In genomic region chr11:61345954-61346814, GRCh38 we compare ENCODE assay signal across 13 cellular contexts. TPM values are rescaled to one million over a fixed set of nuclear protein-coding genes. Genes with fewer than 3 reads are reported as not detected.
A peak's percentile ranks its signal among the peaks of the same experiment; 100 is the strongest.
DNase-seq lines count a peak whose midpoint lies in the region; FAIRE-seq and TF ChIP-seq lines count a peak whose summit lies in the region.
"Had no signal": no experiment of that assay in that cellular context is flagged by ENCODE, and none has a peak within 500 bp of the region (broad histone marks: within the 10 kb centered on the region; RNA-seq: fewer than 3 reads in every experiment).

No MANE protein-coding gene starts in this region.

- intact Hi-C loops in adrenal gland (cut with DNase I) = no loop called here

- peaks cover 39 to 77% of the 10 kb centered on the region in 2 donors for H3K4me1 ChIP-seq in adrenal gland (replicated peaks in 1 of 2)
- H3K4me1 ChIP-seq: left ventricle myocardium inferior had no signal

- H3K4me3 ChIP-seq in HL-60 (replicated peaks; ENCODE audit: insufficient read depth, low read length) (no peak overlapping the region), adrenal gland (no peak overlapping the region)
- H3K4me3 ChIP-seq: heart left ventricle, left ventricle myocardium inferior had no signal

- H3K4me1 Mint-ChIP-seq in neural crest cell = no peaks in the 10 kb centered on the region

- no peak for TF ChIP-seq CTCF in HL-60 (IDR thresholded peaks at IDR 0.05; ENCODE audit: insufficient read depth, low read length)
- TF ChIP-seq CTCF in adrenal gland (IDR thresholded peaks at IDR 0.05) = peak in 1 of 6 experiments; percentile 3
- no peak for TF ChIP-seq CTCF in neural crest cell (conservative IDR thresholded peaks at IDR 0.05)
- TF ChIP-seq CTCF in D721Med (IDR thresholded peaks at IDR 0.05; ENCODE audit: insufficient read depth, missing control alignments) = no peak

- TF ChIP-seq POLR2A in adrenal gland (IDR thresholded peaks at IDR 0.05) = peak in 1 of 2 donors; percentile 49

- H3K27ac ChIP-seq in HL-60 (replicated peaks) (peak overlapping the region; percentile 42), adrenal gland (peak overlapping the region; percentile 61 to 98 (median 83))
- H3K27ac ChIP-seq: brain microvascular endothelial cell, heart left ventricle, left ventricle myocardium inferior, VCaP had no signal

- H3K4me3 Mint-ChIP-seq in neural crest cell = no peak overlapping the region

- H3K27me3 ChIP-seq in HL-60 (ENCODE audit: insufficient read depth, poor library complexity, severe bottlenecking) = no peaks in the 10 kb centered on the region
- H3K27me3 ChIP-seq in adrenal gland = no peaks in the 10 kb centered on the region
- H3K27me3 ChIP-seq: brain microvascular endothelial cell, heart left ventricle had no signal

- peaks cover 3% of the 10 kb centered on the region for H3K36me3 Mint-ChIP-seq in neural crest cell (ENCODE audit: low read depth)

- H3K27me3 Mint-ChIP-seq in neural crest cell (ENCODE audit: low read depth) = no peaks in the 10 kb centered on the region

- DNase-seq in HL-60 (ENCODE audit: low read depth in 1 of 2, low spot score in 1 of 2) (peak in 1 of 2 experiments; percentile 51), adrenal gland (peak in 6 of 7 donors; percentile 60 to 85 (median 80)), neural crest cell (ENCODE audit: low read depth, low spot score) (no peak), middle frontal gyrus (ENCODE audit: extremely low spot score, low spot score) (no peak), retina (no peak), D721Med (ENCODE audit: insufficient read length, low spot score) (no peak)
- DNase-seq: activated T-cell treated with anti-CD3 and anti-CD28 coated beads, Interleukin-2, amount 50 U/mL, for 1 hour; brain microvascular endothelial cell; left ventricle myocardium inferior; NCI-H1092; occipital lobe had no signal

- no peak for FAIRE-seq in D721Med (lab: Jason Lieb, UNC)

- no peaks in the 10 kb centered on the region for H3K9me3 ChIP-seq in adrenal gland (replicated peaks in 1 of 3)
- H3K9me3 ChIP-seq: heart left ventricle, left ventricle myocardium inferior had no signal

- 41 to 64% (median 46%) methylated on average over 2 to 14 of the region's 14 CpGs for WGBS in adrenal gland, 4 donors

- H3K36me3 ChIP-seq in adrenal gland (replicated peaks in 1 of 2) = peaks cover 0 to 44% of the 10 kb centered on the region in 2 donors

- no peaks in the 10 kb centered on the region for H3K9me3 Mint-ChIP-seq in neural crest cell

- peak overlapping the region; percentile 6 for H3K27ac Mint-ChIP-seq in neural crest cell (ENCODE audit: unreplicated experiment)

RNA-seq across cellular contexts. Expression of gene TKFC, which starts 13.2 kb away (rescaled TPM):
- total RNA-seq in adrenal gland (100 to 1,000 TPM; 144 to 603 (median 273) TPM), neural crest cell (46.9 and 53.9 TPM in 2 replicates)
- polyA plus RNA-seq in adrenal gland = 100 to 1,000 TPM; 135 to 294 (median 198) TPM

RNA-seq across cellular contexts. Expression of gene DDB1, which starts 13.3 kb away (rescaled TPM):
- 100 to 1,000 TPM; 405 to 885 (median 674) TPM for total RNA-seq in adrenal gland
- 100 to 1,000 TPM; 165 to 374 (median 308) TPM for polyA plus RNA-seq in adrenal gland
- 315 and 329 TPM in 2 replicates for total RNA-seq in neural crest cell

RNA-seq across cellular contexts. Expression of gene CYB561A3, which starts 15.5 kb away (rescaled TPM):
- total RNA-seq in adrenal gland = 1,000 to 10,000 TPM in 3 of 8 donors, 100 to 1,000 TPM in 5; 137 to 1,306 (median 828) TPM
- 100 to 1,000 TPM; 108 to 299 (median 284) TPM for polyA plus RNA-seq in adrenal gland
- 28.1 and 28.9 TPM in 2 replicates for total RNA-seq in neural crest cell

RNA-seq across cellular contexts. Expression of gene TMEM138, which starts 16.0 kb away (rescaled TPM):
- total RNA-seq in adrenal gland (100 to 1,000 TPM in 5 of 8 donors, 10 to 100 TPM in 3; 79.4 to 183 (median 134) TPM), neural crest cell (47.8 and 52.6 TPM in 2 replicates)
- polyA plus RNA-seq in adrenal gland = 100 to 1,000 TPM; 244 to 276 (median 259) TPM

RNA-seq across cellular contexts. Expression of gene TMEM216, which starts 46.2 kb away (rescaled TPM):
- total RNA-seq in adrenal gland = 10 to 100 TPM in 7 of 8 donors, 1 to 10 TPM in 1; 7.1 to 28.8 (median 13.4) TPM
- polyA plus RNA-seq in adrenal gland = 10 to 100 TPM; 16.2 to 23.8 (median 21.3) TPM
- total RNA-seq in neural crest cell = 23.5 and 23.9 TPM in 2 replicates

Comparison
In these comparisons a context has a peak if more than half of its experiments do, and no peak if none do; other contexts are left out.
1. DNase-seq: peak in adrenal gland (6 of 7); none in neural crest cell (single experiment), middle frontal gyrus (single experiment), retina (single experiment) and D721Med (single experiment).